Comparison of ENCODE assay signal across 16 cellular contexts in genomic region chr20:47686545-47686944, GRCh38.
DNase-seq lines count a peak whose midpoint lies in the region; ATAC-seq and TF ChIP-seq lines count a peak whose summit lies in the region.
"Had no signal": no experiment of that assay in that cellular context is flagged by ENCODE, and none has a peak within 500 bp of the region (broad histone marks: within the 10 kb centered on the region; RNA-seq: fewer than 3 reads in every experiment).

No MANE protein-coding gene starts in this region.

- H2AFZ ChIP-seq in fibroblast of lung (ENCODE audit: low read length) = no peak overlapping the region

- H3K27ac ChIP-seq in Panc1 (ENCODE audit: low read length) = no peak overlapping the region
- H3K27ac ChIP-seq in fibroblast of lung (ENCODE audit: insufficient read depth, low read length) = no peak overlapping the region
- H3K27ac ChIP-seq in psoas muscle = no peak overlapping the region

- H3K4me1 ChIP-seq in Panc1 (ENCODE audit: control insufficient read depth, insufficient read depth, low read length) (no peaks in the 10 kb centered on the region), fibroblast of lung (ENCODE audit: control insufficient read depth, extremely low read depth, insufficient read depth, low read length) (no peaks in the 10 kb centered on the region), psoas muscle (no peaks in the 10 kb centered on the region)

- ATAC-seq in Panc1 (peak; percentile 55; the same call in 1 of the 2 replicates), psoas muscle (no peak)
- ATAC-seq: activated CD8-positive, alpha-beta memory T cell treated with anti-CD3 and anti-CD28 coated beads, Interleukin-2, amount 10 ng/mL, durations not matched to agents 7 days and 5 days; left lobe of liver; Right ventricle myocardium inferior had no signal

- 41 to 57% (median 56%) methylated on average over 14 of the region's 14 CpGs for WGBS in psoas muscle, 3 donors

- CTCF ChIA-PET in Panc1 (lab: Charles Lee) = no interaction called here

- no peaks in the 10 kb centered on the region for H3K79me2 ChIP-seq in fibroblast of lung (ENCODE audit: control insufficient read depth, insufficient read depth, low read length)

- no peak overlapping the region for H3K9ac ChIP-seq in fibroblast of lung (ENCODE audit: insufficient read depth, low read length)

- intact Hi-C loops in Panc1 (cut with micrococcal nuclease; ENCODE audit: unreplicated experiment) (no loop called here), psoas muscle (cut with DNase I) (no loop called here)

- H4K20me1 ChIP-seq in fibroblast of lung (ENCODE audit: control insufficient read depth, extremely low read depth, insufficient read depth, low read length) = no peaks in the 10 kb centered on the region

- no peak for TF ChIP-seq CTCF in Panc1 (IDR thresholded peaks at IDR 0.05)
- no peak for TF ChIP-seq CTCF in fibroblast of lung (conservative IDR thresholded peaks at IDR 0.05 in 1 of 2, IDR thresholded peaks at IDR 0.05 in 1 of 2; ENCODE audit: low read depth in 1 of 2, low read length in 2 of 2)
- TF ChIP-seq CTCF in psoas muscle (IDR thresholded peaks at IDR 0.05) = no peak

- H3K4me3 ChIP-seq in Panc1 (ENCODE audit: low read depth in 2 of 2, low read length in 2 of 2) = no peak overlapping the region
- H3K4me3 ChIP-seq in fibroblast of lung (replicated peaks in 1 of 4; ENCODE audit: control extremely low read depth in 1 of 4, insufficient read depth in 1 of 4, low read depth in 3 of 4, low read length in 4 of 4) = no peak overlapping the region
- no peak overlapping the region for H3K4me3 ChIP-seq in psoas muscle

- H3K4me2 ChIP-seq in fibroblast of lung (ENCODE audit: extremely low read depth, insufficient read depth, low read length) = no peak overlapping the region

- POLR2A ChIA-PET in Panc1 (lab: Charles Lee) = no interaction called here

- H3K36me3 ChIP-seq in Panc1 (ENCODE audit: control insufficient read depth, insufficient read depth, low read length) (no peaks in the 10 kb centered on the region), fibroblast of lung (ENCODE audit: control insufficient read depth, insufficient read depth, low read length) (no peaks in the 10 kb centered on the region), psoas muscle (ENCODE audit: insufficient read depth in 1 of 2, low read depth in 1 of 2) (peaks cover 0 to 3% of the 10 kb centered on the region in 2 donors)

- H3K9me3 ChIP-seq in Panc1 (ENCODE audit: control insufficient read depth, insufficient read depth, low read depth, low read length) (no peaks in the 10 kb centered on the region), fibroblast of lung (ENCODE audit: control insufficient read depth, insufficient read depth, low read depth, low read length) (no peaks in the 10 kb centered on the region), psoas muscle (peaks cover 8% of the 10 kb centered on the region)

- H3K27me3 ChIP-seq in Panc1 (ENCODE audit: control insufficient read depth, insufficient read depth, low read length) = no peaks in the 10 kb centered on the region
- no peaks in the 10 kb centered on the region for H3K27me3 ChIP-seq in fibroblast of lung (ENCODE audit: control insufficient read depth, insufficient read depth, low read length)
- H3K27me3 ChIP-seq in psoas muscle (ENCODE audit: insufficient read depth in 3 of 3, low read length in 2 of 3) = peaks cover 0 to 9% (median 4%) of the 10 kb centered on the region in 3 donors

- no TSS peak for BruUV-seq in Panc1 (replicated peaks; lab: Mats Ljungman, UMichigan)

- in situ Hi-C loops in Panc1 (cut with HindIII; ENCODE audit: low pct_unique_long_range_greater_than_20kb, low sequenced_read_pairs) = no loop called here

- DNase-seq in Daoy (ENCODE audit: low read depth) (peak; percentile 94), Panc1 (ENCODE audit: low read depth, low spot score) (no peak), fibroblast of lung (ENCODE audit: low read depth in 2 of 2) (peak; percentile 26 to 97), psoas muscle (peak; percentile 49 to 50), RPMI8226 (no peak), T-helper 9 cell (no peak), NCI-H2029 treated with DMSO at 0.1 percent for 48 hours (lab: John Stamatoyannopoulos, UW) (no peak), NCI-H2081 (lab: John Stamatoyannopoulos, UW) (no peak)
- DNase-seq: activated CD8-positive, alpha-beta memory T cell treated with anti-CD3 and anti-CD28 coated beads, Interleukin-2, amount 10 ng/mL, durations not matched to agents 7 days and 5 days; activated naive CD8-positive, alpha-beta T cell treated with anti-CD3 and anti-CD28 coated beads for 36 hours; CD4-positive, alpha-beta T cell; NCI-H510A; occipital lobe; stimulated activated CD4-positive, alpha-beta T cell treated with anti-CD3 and anti-CD28 coated beads, Interleukin-4, amount 100 ng/mL, for 1 hour had no signal

Comparison
In these comparisons a context has a peak if more than half of its experiments do, and no peak if none do; other contexts are left out.
1. DNase-seq: peak in Daoy (single experiment), fibroblast of lung (2 of 2) and psoas muscle (2 of 2); none in Panc1 (single experiment), RPMI8226 (single experiment), T-helper 9 cell (single experiment), NCI-H2029 treated with DMSO at 0.1 percent for 48 hours (single experiment) and NCI-H2081 (0 of 2).